In genomic region chr3:4140921-4141320, GRCh38 we compare ENCODE assay signal across 27 cellular contexts.
"Had no signal": no experiment of that assay in that cellular context is flagged by ENCODE, and none has a peak within 500 bp of the region (broad histone marks: within the 10 kb centered on the region; RNA-seq: fewer than 3 reads in every experiment).

No MANE protein-coding gene starts in this region.

- H3K27ac ChIP-seq: neutrophil, pancreas, prostate gland, skin epidermis, spleen, stomach, thoracic aorta, thyroid gland, tibial nerve, upper lobe of left lung, vagina had no signal

- H3K4me3 ChIP-seq: pancreas, prostate gland, skin epidermis, smooth muscle cell, spleen, stomach, thoracic aorta, thyroid gland, tibial nerve, upper lobe of left lung, vagina had no signal

- ATAC-seq: naive thymus-derived CD8-positive, alpha-beta T cell; natural killer cell treated with Interleukin-12 subunit alpha and Interleukin-12 subunit beta and Interleukin-15 and Interleukin-18, amount 100 ng/mL, for 72 hours; pancreas; right cardiac atrium; sciatic nerve; stimulated activated effector memory CD8-positive, alpha-beta T cell treated with anti-CD3 and anti-CD28 coated beads, Interleukin-12 subunit alpha, Interleukin-12 subunit beta, amount 100 ng/mL, for 72 hours; stimulated activated naive B cell treated with anti-CD40 and anti-IgM and Interleukin-4, amounts not matched to agents 10 μg/mL and 1 μg/mL and 100 μg/mL, for 72 hours had no signal

- H3K4me1 ChIP-seq: pancreas, prostate gland, spleen, thyroid gland, tibial nerve, upper lobe of left lung, vagina had no signal

- H3K4me2 ChIP-seq: smooth muscle cell had no signal

- H3K9me3 ChIP-seq: neutrophil, pancreas, prostate gland, spleen, stomach, thoracic aorta, thyroid gland, tibial nerve, upper lobe of left lung, vagina had no signal

- DNase-seq: naive B cell; naive thymus-derived CD8-positive, alpha-beta T cell; nephron progenitor cell; nucleus accumbens; pancreas; retina; right cardiac atrium; spleen; stimulated activated CD4-positive, alpha-beta T cell treated with anti-CD3 and anti-CD28 coated beads, Interleukin-12 subunit alpha, Interleukin-12 subunit beta, amount 100 ng/mL, for 4 hours; stimulated activated CD4-positive, alpha-beta T cell treated with anti-CD3 and anti-CD28 coated beads, Interleukin-1b, Interleukin-23, amount 100 ng/mL, for 48 hours; stimulated activated CD4-positive, alpha-beta T cell treated with anti-CD3 and anti-CD28 coated beads, Interleukin-4, amount 100 ng/mL, for 1 hour; stimulated activated naive B cell treated with anti-CD40 and anti-IgM and Interleukin-4, amounts not matched to agents 10 μg/mL and 1 μg/mL and 100 μg/mL, for 72 hours; stimulated activated naive CD4-positive, alpha-beta T cell treated with Interleukin-2 at 50 U/mL for 16 hours; stomach; thyroid gland; upper lobe of left lung had no signal

- H3K36me3 ChIP-seq: neutrophil, pancreas, prostate gland, spleen, stomach, thoracic aorta, thyroid gland, tibial nerve, upper lobe of left lung, vagina had no signal

- FAIRE-seq: pancreas, urothelium cell line had no signal

- H3K27me3 ChIP-seq: neutrophil, pancreas, spleen, stomach, thyroid gland, tibial nerve, upper lobe of left lung, vagina had no signal
